ENCODE assay signal across 8 cellular contexts in the genomic region with DNA sequence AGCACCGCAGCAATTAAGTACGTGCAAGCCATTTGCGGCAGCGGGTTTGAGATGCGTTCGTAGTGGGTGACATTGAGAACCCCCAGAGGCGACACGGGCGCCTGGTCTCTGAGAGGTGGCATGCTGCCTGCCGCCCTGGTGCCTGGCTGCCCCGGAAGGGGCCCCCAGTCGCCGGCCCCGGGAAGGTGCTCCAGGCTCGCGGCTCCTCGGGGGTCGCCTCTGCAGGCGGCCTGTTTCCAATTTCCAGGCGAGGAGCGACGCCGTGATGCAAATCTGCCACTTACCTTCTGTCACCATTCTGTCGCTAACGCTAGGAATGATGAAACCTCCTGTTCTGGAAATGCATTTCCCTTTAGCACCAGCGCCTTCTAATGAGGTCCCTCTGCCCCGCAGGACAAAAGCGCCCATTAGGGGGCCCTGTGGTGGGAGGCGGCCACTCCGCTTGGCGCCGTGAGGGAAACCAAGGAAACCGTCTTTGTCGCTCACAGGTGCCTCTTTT. TPM values are rescaled to one million over a fixed set of nuclear protein-coding genes. Genes with fewer than 3 reads are reported as not detected.
DNase-seq lines count a peak whose midpoint lies in the region; ATAC-seq, FAIRE-seq and TF ChIP-seq lines count a peak whose summit lies in the region.

No MANE protein-coding gene starts in this region.

- peaks cover 0 to 1% of the 10 kb centered on the region in 2 donors for H3K36me3 Mint-ChIP-seq in CD14-positive monocyte
- H3K36me3 Mint-ChIP-seq in activated naive CD8-positive, alpha-beta T cell treated with anti-CD3 and anti-CD28 coated beads for 36 hours, result peaks cover 5% of the 10 kb centered on the region
- peaks cover 2% of the 10 kb centered on the region for H3K36me3 Mint-ChIP-seq in memory B cell

- ATAC-seq in memory B cell (ENCODE audit: low read depth) (peak; percentile 62), HG03045 (IDR thresholded peaks at IDR 0.05; ENCODE audit: unreplicated experiment) (no peak)

- FAIRE-seq in urothelium cell line (lab: Jason Lieb, UNC), result no peak

- H3K27me3 Mint-ChIP-seq in CD14-positive monocyte (ENCODE audit: low read depth in 3 of 3) (peaks cover 43 to 51% (median 44%) of the 10 kb centered on the region in 3 donors), memory B cell (peaks cover 15% of the 10 kb centered on the region)
- H3K27me3 Mint-ChIP-seq in activated naive CD8-positive, alpha-beta T cell treated with anti-CD3 and anti-CD28 coated beads for 36 hours, result peaks cover 42% of the 10 kb centered on the region

- H3K27ac Mint-ChIP-seq in CD14-positive monocyte, result no peak overlapping the region
- no peak overlapping the region for H3K27ac Mint-ChIP-seq in activated naive CD8-positive, alpha-beta T cell treated with anti-CD3 and anti-CD28 coated beads for 36 hours
- H3K27ac Mint-ChIP-seq in memory B cell, result no peak overlapping the region

- no peak for TF ChIP-seq CTCF in CD14-positive monocyte (IDR thresholded peaks at IDR 0.05)

- no peak for DNase-seq in CD14-positive monocyte (ENCODE audit: low spot score)
- peak; percentile 40 for DNase-seq in HuH-7 (ENCODE audit: low spot score)
- DNase-seq in activated naive CD8-positive, alpha-beta T cell treated with anti-CD3 and anti-CD28 coated beads for 36 hours, result peak; percentile 29
- no peak for DNase-seq in memory B cell (ENCODE audit: low spot score in 2 of 2)
- peak; percentile 52 for DNase-seq in urothelium cell line (ENCODE audit: low spot score)
- no peak for DNase-seq in middle frontal gyrus (ENCODE audit: extremely low spot score, low spot score)
- DNase-seq in OCI-M1 (lab: John Stamatoyannopoulos, UW), result no peak

- H3K4me1 Mint-ChIP-seq in CD14-positive monocyte (peaks cover 15% of the 10 kb centered on the region), memory B cell (peaks cover 6% of the 10 kb centered on the region)
- H3K4me1 Mint-ChIP-seq in activated naive CD8-positive, alpha-beta T cell treated with anti-CD3 and anti-CD28 coated beads for 36 hours, result peaks cover 8% of the 10 kb centered on the region

- intact Hi-C loops in CD14-positive monocyte (cut with micrococcal nuclease), result no loop called here

- H3K9me3 Mint-ChIP-seq in CD14-positive monocyte (peaks cover under 1 to 16% (median 8%) of the 10 kb centered on the region in 7 donors), memory B cell (peaks cover under 1% of the 10 kb centered on the region)
- H3K9me3 Mint-ChIP-seq in activated naive CD8-positive, alpha-beta T cell treated with anti-CD3 and anti-CD28 coated beads for 36 hours, result peaks cover 4% of the 10 kb centered on the region

- H3K4me3 Mint-ChIP-seq in CD14-positive monocyte, result peak overlapping the region; percentile 65 to 89
- peak overlapping the region; percentile 70 for H3K4me3 Mint-ChIP-seq in activated naive CD8-positive, alpha-beta T cell treated with anti-CD3 and anti-CD28 coated beads for 36 hours
- H3K4me3 Mint-ChIP-seq in memory B cell, result peak overlapping the region; percentile 82

RNA-seq across cellular contexts. Expression of a gene that starts 13.0 kb away (rescaled TPM):
- polyA plus RNA-seq in CD14-positive monocyte, result not detected
- total RNA-seq in activated naive CD8-positive, alpha-beta T cell treated with anti-CD3 and anti-CD28 coated beads for 36 hours, result 10 to 100 TPM; 15.3 to 19.7 TPM

Comparison
In these comparisons a context has a peak if more than half of its experiments do, and no peak if none do; other contexts are left out.
1. DNase-seq: peak in HuH-7 (single experiment), activated naive CD8-positive, alpha-beta T cell treated with anti-CD3 and anti-CD28 coated beads for 36 hours (single experiment) and urothelium cell line (single experiment); none in CD14-positive monocyte (single experiment), memory B cell (0 of 2), middle frontal gyrus (single experiment) and OCI-M1 (single experiment).
2. Peak in every context shown above with its lines, with median percentiles within 50 percentile points of each other: H3K4me3 Mint-ChIP-seq.